11 cellular contexts compared by ENCODE assay signal in the genomic region with DNA sequence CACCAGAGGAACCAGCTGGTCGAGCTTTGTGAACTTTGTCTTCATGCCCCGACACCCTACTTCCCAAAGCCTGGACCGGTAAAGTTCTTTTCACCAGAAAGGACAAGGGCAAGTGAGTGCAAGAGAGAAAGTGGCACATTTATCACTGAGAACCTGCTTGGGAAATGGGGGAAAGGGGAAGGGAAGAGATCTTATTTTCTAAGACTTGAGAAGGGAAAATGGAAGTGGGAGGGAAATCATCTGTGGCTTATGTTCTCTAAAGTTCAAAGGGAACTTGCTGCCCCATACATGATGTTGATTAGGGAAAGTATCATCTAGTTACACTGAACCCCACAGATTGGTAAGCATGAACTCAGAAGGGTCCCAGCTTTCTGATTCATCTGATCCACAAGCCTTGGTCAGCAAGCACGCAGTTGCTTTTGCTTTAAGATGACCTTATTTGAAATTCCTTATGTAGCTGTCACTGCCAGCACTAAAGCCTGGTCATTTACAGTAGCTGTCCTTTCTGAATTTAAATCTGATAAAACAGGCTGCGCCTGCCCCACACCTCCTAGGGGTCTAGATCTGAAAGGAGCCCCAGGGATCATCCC.
DNase-seq lines count a peak whose midpoint lies in the region; ATAC-seq and TF ChIP-seq lines count a peak whose summit lies in the region.
"Had no signal": no experiment of that assay in that cellular context is flagged by ENCODE, and none has a peak within 500 bp of the region (broad histone marks: within the 10 kb centered on the region; RNA-seq: fewer than 3 reads in every experiment).

No MANE protein-coding gene starts in this region.

- CTCF ChIA-PET in IMR-90 (lab: Yijun Ruan, JAX): interaction anchor here (0.6 to 2.0 kb wide), 4 partner anchors 14 to 723 kb away, joined by 3 to 6 read pairs (median 6); no protein-coding TSS in a partner anchor

- no peaks in the 10 kb centered on the region; the same call in 1 of the 2 replicates for H3K27me3 ChIP-seq in IMR-90 (ENCODE audit: control insufficient read depth, insufficient read depth, low read length)
- H3K27me3 ChIP-seq: pancreas had no signal

- intact Hi-C loops in IMR-90 (cut with micrococcal nuclease): loop anchor here (5.0 kb wide), 1 partner anchor 207 kb away; a partner anchor contains a TSS
- intact Hi-C loops in dendritic cell treated with granulocyte-macrophage colony-stimulating factor and Interleukin-4, amounts not matched to agents 40 ng/mL and 50 ng/mL, for 4 days (cut with micrococcal nuclease): no loop called here
- intact Hi-C loops in activated T-helper 2 cell treated with anti-CD3 and anti-CD28 coated beads, Interferon-gamma antibody, Interleukin-2, Interleukin-4, amounts not matched to agents 10 μg/mL and 5 μg/mL and 100 μg/mL, durations not matched to agents 14 hours and 24 hours and 36 hours (cut with micrococcal nuclease): loop anchor here (1.0 kb wide), 1 partner anchor 8 kb away; no protein-coding TSS in a partner anchor

- WGBS in IMR-90 (ENCODE audit: extremely low coverage in 2 of 2, insufficient read length in 1 of 2), 2 experiments: 0% methylated on average over 1 of the region's 5 CpGs; no CpG with 5 or more reads in 1 of the 2 experiments

- peak overlapping the region; percentile 18 to 60; a peak in 2 of 4 replicates for H4K8ac ChIP-seq in IMR-90 (ENCODE audit: low read depth in 2 of 2, low read length in 2 of 2)

- H3K4me3 ChIP-seq in AG09309 (ENCODE audit: control insufficient read depth, low read depth, low read length): no peak overlapping the region
- no peak overlapping the region for H3K4me3 ChIP-seq in IMR-90 (ENCODE audit: insufficient read depth, low read depth, low read length)
- H3K4me3 ChIP-seq: pancreas had no signal

- H3K4me1 ChIP-seq in IMR-90 (ENCODE audit: control insufficient read depth, insufficient read depth, low read length): peaks cover 14% of the 10 kb centered on the region
- H3K4me1 ChIP-seq: pancreas had no signal

- H3K36me3 Mint-ChIP-seq in dendritic cell treated with granulocyte-macrophage colony-stimulating factor and Interleukin-4, amounts not matched to agents 40 ng/mL and 50 ng/mL, for 4 days (ENCODE audit: low read depth): no peaks in the 10 kb centered on the region
- peaks cover 4% of the 10 kb centered on the region for H3K36me3 Mint-ChIP-seq in activated T-helper 2 cell treated with anti-CD3 and anti-CD28 coated beads, Interferon-gamma antibody, Interleukin-2, Interleukin-4, amounts not matched to agents 10 μg/mL and 5 μg/mL and 100 μg/mL, durations not matched to agents 14 hours and 24 hours and 36 hours (ENCODE audit: low read depth)

- H3K27me3 Mint-ChIP-seq in dendritic cell treated with granulocyte-macrophage colony-stimulating factor and Interleukin-4, amounts not matched to agents 40 ng/mL and 50 ng/mL, for 4 days: peaks cover 4% of the 10 kb centered on the region
- H3K27me3 Mint-ChIP-seq in activated T-helper 2 cell treated with anti-CD3 and anti-CD28 coated beads, Interferon-gamma antibody, Interleukin-2, Interleukin-4, amounts not matched to agents 10 μg/mL and 5 μg/mL and 100 μg/mL, durations not matched to agents 14 hours and 24 hours and 36 hours (ENCODE audit: low read depth): peaks cover 2% of the 10 kb centered on the region

- DNase-seq in AG09309 (ENCODE audit: low read depth) (peak; percentile 55), IMR-90 (peak; percentile 90), non-pigmented ciliary epithelial cell (ENCODE audit: low read depth) (peak; percentile 72), T-helper 9 cell (no peak)
- DNase-seq in activated T-helper 2 cell treated with anti-CD3 and anti-CD28 coated beads, Interferon-gamma antibody, Interleukin-2, Interleukin-4, amounts not matched to agents 10 μg/mL and 5 μg/mL and 100 μg/mL, durations not matched to agents 14 hours and 24 hours and 36 hours (ENCODE audit: low spot score): no peak
- DNase-seq: activated naive CD8-positive, alpha-beta T cell treated with anti-CD3 and anti-CD28 coated beads, Interleukin-2, amount 10 ng/mL, durations not matched to agents 7 days and 5 days; islet precursor cell; pancreas had no signal

- H3K56ac ChIP-seq in IMR-90 (ENCODE audit: extremely low read depth, insufficient read depth, low read length): no peak overlapping the region

- H3K14ac ChIP-seq in IMR-90 (replicated peaks; ENCODE audit: low read depth, low read length): peak overlapping the region; percentile 20; the same call in 1 of the 2 replicates

- H2AK5ac ChIP-seq in IMR-90 (ENCODE audit: low read depth, low read length): peak overlapping the region; percentile 69

- dilution Hi-C loops in IMR-90 (cut with HindIII; ENCODE audit: low sequenced_read_pairs, unreplicated experiment): no loop called here

- peak overlapping the region; percentile 63 for H4K91ac ChIP-seq in IMR-90 (ENCODE audit: insufficient read depth, low read depth, low read length)

- H3K79me1 ChIP-seq in IMR-90 (ENCODE audit: low read depth in 1 of 2, low read length in 2 of 2): no peaks in the 10 kb centered on the region

- no peaks in the 10 kb centered on the region for H3K9me3 ChIP-seq in IMR-90 (ENCODE audit: control insufficient read depth, insufficient read depth, low read length)
- H3K9me3 ChIP-seq: pancreas had no signal

- peak overlapping the region; percentile 60 for H3K27ac ChIP-seq in IMR-90 (ENCODE audit: insufficient read depth, low read length)
- H3K27ac ChIP-seq: pancreas had no signal

- H3K9me3 Mint-ChIP-seq in dendritic cell treated with granulocyte-macrophage colony-stimulating factor and Interleukin-4, amounts not matched to agents 40 ng/mL and 50 ng/mL, for 4 days: no peaks in the 10 kb centered on the region
- H3K9me3 Mint-ChIP-seq in activated T-helper 2 cell treated with anti-CD3 and anti-CD28 coated beads, Interferon-gamma antibody, Interleukin-2, Interleukin-4, amounts not matched to agents 10 μg/mL and 5 μg/mL and 100 μg/mL, durations not matched to agents 14 hours and 24 hours and 36 hours: peaks cover 4% of the 10 kb centered on the region

- no peak overlapping the region for H2AFZ ChIP-seq in IMR-90 (replicated peaks; ENCODE audit: low read length, poor library complexity)

- H3K36me3 ChIP-seq in IMR-90 (ENCODE audit: control insufficient read depth, insufficient read depth, low read length): no peaks in the 10 kb centered on the region
- H3K36me3 ChIP-seq: pancreas had no signal

- TF ChIP-seq CTCF in AG09309 (IDR thresholded peaks at IDR 0.05; ENCODE audit: control insufficient read depth, insufficient read depth, low read depth, low read length, missing control alignments) (no peak), IMR-90 (conservative IDR thresholded peaks at IDR 0.05; ENCODE audit: low read depth, low read length) (no peak)

- ATAC-seq in IMR-90 (ENCODE audit: low read depth): peak; percentile 82
- ATAC-seq in GM21786 (IDR thresholded peaks at IDR 0.05; ENCODE audit: unreplicated experiment): no peak
- no peak for ATAC-seq in GM19397 (IDR thresholded peaks at IDR 0.05; ENCODE audit: unreplicated experiment)

- H2BK120ac ChIP-seq in IMR-90 (ENCODE audit: low read depth, low read length): peak overlapping the region; percentile 58

- no peak overlapping the region for H2AK9ac ChIP-seq in IMR-90 (replicated peaks; ENCODE audit: low read depth, low read length, poor library complexity)

- H3K4ac ChIP-seq in IMR-90 (ENCODE audit: low read depth, low read length): peak overlapping the region; percentile 64

- TF ChIP-seq RAD21 in IMR-90 (IDR thresholded peaks at IDR 0.05; ENCODE audit: low read length): no peak

- in situ Hi-C loops in IMR-90 (cut with MboI; ENCODE audit: low sequenced_read_pairs): no loop called here

- peak overlapping the region; percentile 45 for H3K18ac ChIP-seq in IMR-90 (ENCODE audit: low read depth, low read length)

- no TSS peak for BruUV-seq in IMR-90 (replicated peaks; lab: Mats Ljungman, UMichigan)

- H3K23ac ChIP-seq in IMR-90 (ENCODE audit: low read depth, low read length): peak overlapping the region; percentile 8; the same call in 1 of the 2 replicates

- peak overlapping the region; percentile 46 for H3K27ac Mint-ChIP-seq in dendritic cell treated with granulocyte-macrophage colony-stimulating factor and Interleukin-4, amounts not matched to agents 40 ng/mL and 50 ng/mL, for 4 days
- no peak overlapping the region for H3K27ac Mint-ChIP-seq in activated T-helper 2 cell treated with anti-CD3 and anti-CD28 coated beads, Interferon-gamma antibody, Interleukin-2, Interleukin-4, amounts not matched to agents 10 μg/mL and 5 μg/mL and 100 μg/mL, durations not matched to agents 14 hours and 24 hours and 36 hours
- H3K27ac Mint-ChIP-seq: activated naive CD8-positive, alpha-beta T cell treated with anti-CD3 and anti-CD28 coated beads, Interleukin-2, amount 10 ng/mL, durations not matched to agents 7 days and 5 days had no signal

- no peak overlapping the region for H3K4me3 Mint-ChIP-seq in dendritic cell treated with granulocyte-macrophage colony-stimulating factor and Interleukin-4, amounts not matched to agents 40 ng/mL and 50 ng/mL, for 4 days
- no peak overlapping the region for H3K4me3 Mint-ChIP-seq in activated T-helper 2 cell treated with anti-CD3 and anti-CD28 coated beads, Interferon-gamma antibody, Interleukin-2, Interleukin-4, amounts not matched to agents 10 μg/mL and 5 μg/mL and 100 μg/mL, durations not matched to agents 14 hours and 24 hours and 36 hours (ENCODE audit: low read depth)
- H3K4me3 Mint-ChIP-seq: activated naive CD8-positive, alpha-beta T cell treated with anti-CD3 and anti-CD28 coated beads, Interleukin-2, amount 10 ng/mL, durations not matched to agents 7 days and 5 days had no signal

- H3K4me1 Mint-ChIP-seq in dendritic cell treated with granulocyte-macrophage colony-stimulating factor and Interleukin-4, amounts not matched to agents 40 ng/mL and 50 ng/mL, for 4 days (ENCODE audit: low read depth): peaks cover 78% of the 10 kb centered on the region
- H3K4me1 Mint-ChIP-seq in activated T-helper 2 cell treated with anti-CD3 and anti-CD28 coated beads, Interferon-gamma antibody, Interleukin-2, Interleukin-4, amounts not matched to agents 10 μg/mL and 5 μg/mL and 100 μg/mL, durations not matched to agents 14 hours and 24 hours and 36 hours (ENCODE audit: low read depth): peaks cover 58% of the 10 kb centered on the region

- H4K20me1 ChIP-seq in IMR-90 (ENCODE audit: insufficient read depth, low read length): peaks cover 5% of the 10 kb centered on the region; the same call in 1 of the 2 replicates

- peak overlapping the region; percentile 41 for H2BK20ac ChIP-seq in IMR-90 (ENCODE audit: low read depth, low read length)

- peak overlapping the region; percentile 84 for H4K5ac ChIP-seq in IMR-90 (ENCODE audit: low read depth, low read length)

- peaks cover 10% of the 10 kb centered on the region; the same call in 1 of the 2 replicates for H3K9me1 ChIP-seq in IMR-90 (ENCODE audit: insufficient read depth, low read length)

- H3K9ac ChIP-seq in IMR-90 (ENCODE audit: low read depth, low read length): 0 out of 2 replicates have a peak overlapping the region, but pooled peaks have one; percentile 28

- H2BK15ac ChIP-seq in IMR-90 (ENCODE audit: low read depth, low read length): peak overlapping the region; percentile 48; the same call in 2 of the 3 replicates

- TF ChIP-seq POLR2A in IMR-90 (IDR thresholded peaks at IDR 0.05; ENCODE audit: low read depth, low read length): no peak

- POLR2A ChIA-PET in IMR-90 (lab: Charles Lee; ENCODE audit: unreplicated experiment): no interaction called here

- H3K4me2 ChIP-seq in IMR-90 (ENCODE audit: low read depth, low read length): peak overlapping the region; percentile 70

- peak overlapping the region; percentile 44 for H2BK5ac ChIP-seq in IMR-90 (ENCODE audit: low read depth, low read length, poor library complexity, severe bottlenecking)

Comparison
In these comparisons a context has a peak if more than half of its experiments do, and no peak if none do; other contexts are left out.
1. DNase-seq: peak in AG09309 (single experiment), IMR-90 (single experiment) and non-pigmented ciliary epithelial cell (single experiment); none in T-helper 9 cell (single experiment) and activated T-helper 2 cell treated with anti-CD3 and anti-CD28 coated beads, Interferon-gamma antibody, Interleukin-2, Interleukin-4, amounts not matched to agents 10 μg/mL and 5 μg/mL and 100 μg/mL, durations not matched to agents 14 hours and 24 hours and 36 hours (single experiment).